ENCODE assay signal across 8 cellular contexts in genomic region chr13:20159646-20160345, GRCh38. TPM values are rescaled to one million over a fixed set of nuclear protein-coding genes. Genes with fewer than 3 reads are reported as not detected.
DNase-seq lines count a peak whose midpoint lies in the region; ATAC-seq and TF ChIP-seq lines count a peak whose summit lies in the region.

No MANE protein-coding gene starts in this region.

- no peaks in the 10 kb centered on the region for H3K36me3 Mint-ChIP-seq in neural crest cell (ENCODE audit: low read depth)

- H3K36me3 ChIP-seq in KMS-11 (ENCODE audit: insufficient read depth) = no peaks in the 10 kb centered on the region

- peak overlapping the region; percentile 94; the same call in 1 of the 2 replicates for H2AFZ ChIP-seq in KMS-11 (ENCODE audit: low read depth)

- H3K4me3 Mint-ChIP-seq in neural crest cell = peak overlapping the region; percentile 88

- no peak overlapping the region for H3K9ac ChIP-seq in KMS-11

- peaks cover 13% of the 10 kb centered on the region for H3K4me1 Mint-ChIP-seq in neural crest cell

- H3K4me3 ChIP-seq in KMS-11 (IDR thresholded peaks at IDR 0.05; ENCODE audit: insufficient read depth, low read depth, low read length) = no peak overlapping the region
- H3K4me3 ChIP-seq in astrocyte of the spinal cord (ENCODE audit: low read depth, low read length) = peak overlapping the region; percentile 24

- H4K20me1 ChIP-seq in KMS-11 (ENCODE audit: insufficient read depth) = no peaks in the 10 kb centered on the region

- H3K4me1 ChIP-seq in KMS-11 (ENCODE audit: low read depth, poor library complexity, severe bottlenecking) = no peaks in the 10 kb centered on the region

- H3K79me2 ChIP-seq in KMS-11 (ENCODE audit: insufficient read depth, low read depth) = no peaks in the 10 kb centered on the region

- peak; percentile 22 for DNase-seq in NCI-H1105 treated with DMSO at 0.1 percent for 48 hours (lab: John Stamatoyannopoulos, UW)
- no peak for DNase-seq in NCI-H1105 (lab: John Stamatoyannopoulos, UW)
- DNase-seq in astrocyte of the spinal cord (ENCODE audit: low read depth, low spot score) = peak; percentile 21
- DNase-seq in neural crest cell (ENCODE audit: low read depth, low spot score) = no peak
- no peak for DNase-seq in activated CD4-positive, CD25-positive, alpha-beta regulatory T cell (lab: John Stamatoyannopoulos, UW)
- DNase-seq in 8988T = no peak

- no peaks in the 10 kb centered on the region; the same call in 1 of the 2 replicates for H3K27me3 ChIP-seq in KMS-11 (ENCODE audit: insufficient read depth, low read depth)

- no peak overlapping the region for H3K27ac Mint-ChIP-seq in neural crest cell (ENCODE audit: unreplicated experiment)

- H3K4me2 ChIP-seq in KMS-11 = peak overlapping the region; percentile 61

- no peak overlapping the region for H3K27ac ChIP-seq in KMS-11

- no peak for ATAC-seq in GM18870 (IDR thresholded peaks at IDR 0.05; ENCODE audit: unreplicated experiment)

- peaks cover 82% of the 10 kb centered on the region for H3K27me3 Mint-ChIP-seq in neural crest cell (ENCODE audit: low read depth)

- in situ Hi-C loops in astrocyte of the spinal cord (cut with HindIII; ENCODE audit: low sequenced_read_pairs) = no loop called here

- no peaks in the 10 kb centered on the region for H3K9me3 Mint-ChIP-seq in neural crest cell

- TF ChIP-seq CTCF in KMS-11 (conservative IDR thresholded peaks at IDR 0.05; ENCODE audit: low read depth, low read length) (no peak), astrocyte of the spinal cord (IDR thresholded peaks at IDR 0.05; ENCODE audit: low read depth, low read length) (no peak), neural crest cell (conservative IDR thresholded peaks at IDR 0.05) (no peak)

RNA-seq across cellular contexts. Expression of gene GJA3, which starts 1.1 kb away (rescaled TPM):
- total RNA-seq in neural crest cell = not detected in 2 replicates

RNA-seq across cellular contexts. Expression of gene GJB2, which starts 32.9 kb away (rescaled TPM):
- not detected in 2 replicates for total RNA-seq in neural crest cell

Comparison
In these comparisons a context has a peak if more than half of its experiments do, and no peak if none do; other contexts are left out.
1. DNase-seq: peak in NCI-H1105 treated with DMSO at 0.1 percent for 48 hours (single experiment) and astrocyte of the spinal cord (single experiment); none in NCI-H1105 (single experiment), neural crest cell (single experiment), activated CD4-positive, CD25-positive, alpha-beta regulatory T cell (0 of 4) and 8988T (single experiment).